8 cellular contexts compared by ENCODE assay signal in the genomic region with DNA sequence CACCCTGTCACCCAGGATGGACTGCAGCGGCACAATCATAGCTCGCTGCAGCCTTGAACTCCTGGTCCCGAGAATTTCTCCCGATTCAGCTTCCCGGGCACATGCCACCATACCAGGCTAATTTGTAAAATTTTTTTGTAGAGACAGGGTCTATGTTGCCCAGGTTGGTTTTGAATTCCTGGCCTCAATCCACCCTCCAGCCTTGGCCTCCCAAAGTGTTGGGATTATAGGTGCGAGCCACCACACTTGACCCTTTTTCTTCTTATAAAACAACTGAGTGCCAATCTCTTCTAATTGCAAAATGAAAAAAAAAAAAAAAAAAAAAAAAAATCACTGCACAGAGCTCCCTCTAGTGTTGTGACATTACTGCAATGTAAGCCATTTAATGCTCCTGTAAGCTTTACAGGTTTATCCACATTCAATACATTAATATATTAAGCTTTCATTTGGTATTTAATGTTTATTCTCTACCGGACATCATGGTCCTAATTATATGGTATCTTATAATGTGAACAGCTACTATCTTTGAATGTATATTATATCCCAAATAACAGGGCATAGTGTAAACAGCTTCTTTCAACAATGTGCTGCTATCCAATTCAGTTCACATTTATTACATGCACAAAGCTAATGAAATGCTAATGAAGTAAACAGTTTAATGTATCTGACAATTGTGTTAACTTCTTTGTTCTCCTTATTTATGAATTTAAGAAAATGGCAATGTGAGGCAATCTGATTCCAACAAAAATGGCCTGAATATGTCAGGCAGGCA. TPM values are rescaled to one million over a fixed set of nuclear protein-coding genes. Genes with fewer than 3 reads are reported as not detected.
A peak's percentile ranks its signal among the peaks of the same experiment; 100 is the strongest.
DNase-seq lines count a peak whose midpoint lies in the region; ATAC-seq and TF ChIP-seq lines count a peak whose summit lies in the region.

No MANE protein-coding gene starts in this region.

- WGBS in SK-N-SH (ENCODE audit: low lambda C conversion rate) = 55% methylated on average over 7 of the region's 7 CpGs

- H3K4me1 ChIP-seq in BE2C (no peaks in the 10 kb centered on the region), SK-N-SH (ENCODE audit: control insufficient read depth in 1 of 2, insufficient read depth in 2 of 2, low read depth in 1 of 2, low read length in 1 of 2) (no peaks in the 10 kb centered on the region)

- peaks cover 55% of the 10 kb centered on the region for H3F3A ChIP-seq in SK-N-SH (replicated peaks; ENCODE audit: insufficient read depth)

- no peak for ATAC-seq in GM21390 (IDR thresholded peaks at IDR 0.05; ENCODE audit: unreplicated experiment)

- no peaks in the 10 kb centered on the region for H3K9me2 ChIP-seq in SK-N-SH

- H3K27ac ChIP-seq in SK-N-SH (ENCODE audit: low read depth in 2 of 2, low read length in 1 of 2) = peak overlapping the region in 1 of 2 experiments; percentile 61; a peak in 2 of 4 replicates

- H3K4me3 Mint-ChIP-seq in progenitor cell of endocrine pancreas (ENCODE audit: low read depth) = no peak overlapping the region

- peaks cover 21% of the 10 kb centered on the region for H3K36me3 Mint-ChIP-seq in progenitor cell of endocrine pancreas (ENCODE audit: insufficient read depth)

- TF ChIP-seq RAD21 in SK-N-SH (IDR thresholded peaks at IDR 0.05; ENCODE audit: low read length) = peak; percentile 68

- peaks cover 2% of the 10 kb centered on the region; the same call in 1 of the 2 replicates for H3K36me3 ChIP-seq in BE2C
- H3K36me3 ChIP-seq in SK-N-SH (replicated peaks in 1 of 2; ENCODE audit: control insufficient read depth in 1 of 2, insufficient read depth in 2 of 2, low read length in 1 of 2) = peaks cover 41 to 68% of the 10 kb centered on the region in 2 experiments

- H3K27me3 ChIP-seq in BE2C (no peaks in the 10 kb centered on the region), SK-N-SH (ENCODE audit: insufficient read depth) (no peaks in the 10 kb centered on the region)

- TF ChIP-seq CTCF in BE2C (IDR thresholded peaks at IDR 0.05; ENCODE audit: low read depth, low read length) (peak; percentile 55), GM20000 (IDR thresholded peaks at IDR 0.05; ENCODE audit: extremely low read depth, missing control alignments) (no peak), SK-N-SH (IDR thresholded peaks at IDR 0.05) (peak; percentile 86), fibroblast of villous mesenchyme (IDR thresholded peaks at IDR 0.05; ENCODE audit: insufficient read depth, low read depth, low read length) (peak; percentile 63), progenitor cell of endocrine pancreas (IDR thresholded peaks at IDR 0.05; ENCODE audit: unreplicated experiment) (peak; percentile 76)

- peaks cover 3% of the 10 kb centered on the region; the same call in 1 of the 2 replicates for H3K79me2 ChIP-seq in SK-N-SH (ENCODE audit: insufficient read depth)

- POLR2A ChIA-PET in SK-N-SH (lab: Yijun Ruan, JAX) = interaction anchor here (0.7 to 2.2 kb wide), 3 partner anchors 43 to 190 kb away, joined by 4 to 9 read pairs (median 7); no protein-coding TSS in a partner anchor

- no peak overlapping the region for H3K9ac ChIP-seq in SK-N-SH

- H2AFZ ChIP-seq in SK-N-SH (ENCODE audit: low read depth) = no peak overlapping the region

- H3K27me3 Mint-ChIP-seq in progenitor cell of endocrine pancreas = no peaks in the 10 kb centered on the region

- no peak for DNase-seq in BE2C
- peak; percentile 19 for DNase-seq in GM20000 (ENCODE audit: low spot score)
- peak; percentile 39 for DNase-seq in SK-N-SH
- DNase-seq in fibroblast of villous mesenchyme (ENCODE audit: low read depth) = peak; percentile 49
- DNase-seq in progenitor cell of endocrine pancreas (ENCODE audit: low spot score, unreplicated experiment) = no peak
- DNase-seq in activated CD4-positive, alpha-beta T cell treated with anti-CD3 and anti-CD28 coated beads, Interleukin-2, amount 50 U/mL, for 48 hours = no peak
- no peak for DNase-seq in ecto neural progenitor cell (ENCODE audit: low spot score)

- H3K4me3 ChIP-seq in BE2C (ENCODE audit: low read depth, low read length) (no peak overlapping the region), SK-N-SH (ENCODE audit: low read depth in 2 of 2, low read length in 1 of 2) (no peak overlapping the region), fibroblast of villous mesenchyme (ENCODE audit: low read depth, low read length) (no peak overlapping the region)

- TF ChIP-seq EP300 in SK-N-SH (IDR thresholded peaks at IDR 0.05; ENCODE audit: borderline replicate concordance in 1 of 2, low read depth in 1 of 2, low read length in 1 of 2) = no peak

- no peaks in the 10 kb centered on the region for H4K20me1 ChIP-seq in SK-N-SH (ENCODE audit: insufficient read depth)

- H3K9me3 ChIP-seq in BE2C (no peaks in the 10 kb centered on the region), SK-N-SH (no peaks in the 10 kb centered on the region)

- H3K4me2 ChIP-seq in SK-N-SH = no peak overlapping the region

- no peaks in the 10 kb centered on the region for H3K4me1 Mint-ChIP-seq in progenitor cell of endocrine pancreas (ENCODE audit: low read depth)

- no peak overlapping the region for H3K27ac Mint-ChIP-seq in progenitor cell of endocrine pancreas

- no peaks in the 10 kb centered on the region for H3K9me3 Mint-ChIP-seq in progenitor cell of endocrine pancreas (ENCODE audit: low read depth)

- CTCF ChIA-PET in SK-N-SH (lab: Yijun Ruan, JAX) = interaction anchor here (0.6 to 5.1 kb wide), 42 partner anchors 10 to 682 kb away, joined by 3 to 89 read pairs (median 4); partner anchors contain the start of genes CALCB, COPB1 and PSMA1

TF ChIP-seq in SK-N-SH, 30 proteins besides CTCF, POLR2A, EP300 and RAD21:
- TF ChIP-seq, protein P1, sequence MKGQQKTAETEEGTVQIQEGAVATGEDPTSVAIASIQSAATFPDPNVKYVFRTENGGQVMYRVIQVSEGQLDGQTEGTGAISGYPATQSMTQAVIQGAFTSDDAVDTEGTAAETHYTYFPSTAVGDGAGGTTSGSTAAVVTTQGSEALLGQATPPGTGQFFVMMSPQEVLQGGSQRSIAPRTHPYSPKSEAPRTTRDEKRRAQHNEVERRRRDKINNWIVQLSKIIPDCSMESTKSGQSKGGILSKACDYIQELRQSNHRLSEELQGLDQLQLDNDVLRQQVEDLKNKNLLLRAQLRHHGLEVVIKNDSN (IDR thresholded peaks at IDR 0.05; ENCODE audit: borderline replicate concordance, low read depth) = no peak
- peak; percentile 54 for TF ChIP-seq SMC3 (IDR thresholded peaks at IDR 0.05; ENCODE audit: low read depth, low read length)

RNA-seq across cellular contexts. Expression of gene COPB1, which starts 44.6 kb away (rescaled TPM):
- polyA plus RNA-seq in BE2C (2012; ENCODE audit: insufficient read depth, insufficient read length, low read depth) = 36.4 TPM
- 81.0 and 96.2 TPM in 2 replicates for polyA plus RNA-seq in SK-N-SH (2012; rRNA removed)
- polyA plus RNA-seq in SK-N-SH (2012; cell fraction: cytosol; rRNA removed) = 103 and 108 TPM in 2 replicates
- 63.8 and 109 TPM in 2 replicates for polyA plus RNA-seq in SK-N-SH (2012; cell fraction: nucleus; rRNA removed)
- total RNA-seq in fibroblast of villous mesenchyme (272 and 369 TPM in 2 replicates), progenitor cell of endocrine pancreas (99.9 and 100 TPM in 2 replicates)

Comparison
In these comparisons a context has a peak if more than half of its experiments do, and no peak if none do; other contexts are left out.
1. DNase-seq: peak in GM20000 (single experiment), SK-N-SH (single experiment) and fibroblast of villous mesenchyme (single experiment); none in BE2C (single experiment), progenitor cell of endocrine pancreas (single experiment), activated CD4-positive, alpha-beta T cell treated with anti-CD3 and anti-CD28 coated beads, Interleukin-2, amount 50 U/mL, for 48 hours (0 of 2) and ecto neural progenitor cell (single experiment).